Comparison of ENCODE assay signal across 8 cellular contexts in genomic region chr5:171387255-171387969, GRCh38. TPM values are rescaled to one million over a fixed set of nuclear protein-coding genes. Genes with fewer than 3 reads are reported as not detected.
DNase-seq lines count a peak whose midpoint lies in the region; ATAC-seq, FAIRE-seq and TF ChIP-seq lines count a peak whose summit lies in the region.

A gene with protein sequence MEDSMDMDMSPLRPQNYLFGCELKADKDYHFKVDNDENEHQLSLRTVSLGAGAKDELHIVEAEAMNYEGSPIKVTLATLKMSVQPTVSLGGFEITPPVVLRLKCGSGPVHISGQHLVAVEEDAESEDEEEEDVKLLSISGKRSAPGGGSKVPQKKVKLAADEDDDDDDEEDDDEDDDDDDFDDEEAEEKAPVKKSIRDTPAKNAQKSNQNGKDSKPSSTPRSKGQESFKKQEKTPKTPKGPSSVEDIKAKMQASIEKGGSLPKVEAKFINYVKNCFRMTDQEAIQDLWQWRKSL (plus strand): TSS chr5:171387849. CDS start chr5:171387949, 100 bp downstream.

- DNase-seq in NCI-H187 treated with DMSO at 0.1 percent for 48 hours (lab: John Stamatoyannopoulos, UW), result peak; percentile 94
- peak; percentile 63 to 98 (median 94) for DNase-seq in anterior cingulate cortex (lab: John Stamatoyannopoulos, UW)
- peak; percentile 97 for DNase-seq in right atrium auricular region (ENCODE audit: low spot score)
- peak; percentile 95 to 98 for DNase-seq in psoas muscle
- peak; percentile 99 for DNase-seq in urothelium cell line (ENCODE audit: low spot score)

- no peak for TF ChIP-seq CTCF in right atrium auricular region (IDR thresholded peaks at IDR 0.05)
- no peak for TF ChIP-seq CTCF in psoas muscle (IDR thresholded peaks at IDR 0.05)

- peak; percentile 94 for FAIRE-seq in urothelium cell line (lab: Jason Lieb, UNC)

- H3K27me3 ChIP-seq in right atrium auricular region, result no peaks in the 10 kb centered on the region
- H3K27me3 ChIP-seq in psoas muscle (ENCODE audit: insufficient read depth in 3 of 3, low read length in 2 of 3), result no peaks in the 10 kb centered on the region

- H3K4me1 ChIP-seq in right atrium auricular region, result peaks cover 0 to 47% of the 10 kb centered on the region in 2 donors
- peaks cover 27% of the 10 kb centered on the region for H3K4me1 ChIP-seq in psoas muscle

- 0 to 1% (median 0%) methylated on average over 50 to 60 of the region's 60 CpGs for WGBS in psoas muscle, 3 donors

- peaks cover 22% of the 10 kb centered on the region for H3K36me3 ChIP-seq in right atrium auricular region
- peaks cover 0 to 21% of the 10 kb centered on the region in 2 donors for H3K36me3 ChIP-seq in psoas muscle (ENCODE audit: insufficient read depth in 1 of 2, low read depth in 1 of 2)

- no peaks in the 10 kb centered on the region for H3K9me3 ChIP-seq in right atrium auricular region
- no peaks in the 10 kb centered on the region for H3K9me3 ChIP-seq in psoas muscle

- peak within 1 kb of the TSS; percentile 92 to 94 for H3K27ac ChIP-seq in right atrium auricular region
- H3K27ac ChIP-seq in psoas muscle, result peak within 1 kb of the TSS; percentile 84

- H3K4me3 ChIP-seq in right atrium auricular region, result peak within 1 kb of the TSS; percentile 96 to 97
- H3K4me3 ChIP-seq in psoas muscle, result peak within 1 kb of the TSS; percentile 79

- ATAC-seq in GM18499 (IDR thresholded peaks at IDR 0.05; ENCODE audit: insufficient read depth, unreplicated experiment) (peak; percentile 59), HG02943 (IDR thresholded peaks at IDR 0.05; ENCODE audit: low read depth, unreplicated experiment) (peak; percentile 74), psoas muscle (peak; percentile 96 to 98 (median 97))

- intact Hi-C loops in T-helper 2 cell treated with Interferon-gamma antibody and Interleukin-4, amounts not matched to agents 100 ng/mL and 5 ng/mL, for 36 hours (cut with micrococcal nuclease), result loop anchor here (1.0 to 10.0 kb wide), 9 partner anchors 619 to 1940 kb away; partner anchors contain the start of genes BNIP1, CREBRF, DUSP1 and FBXW11
- intact Hi-C loops in psoas muscle (cut with DNase I), result no loop called here

RNA-seq across cellular contexts. Expression of the gene that starts here (rescaled TPM):
- 1,478 and 1,511 TPM in 2 replicates for total RNA-seq in T-helper 2 cell treated with Interferon-gamma antibody and Interleukin-4, amounts not matched to agents 100 ng/mL and 5 ng/mL, for 36 hours
- 100 to 1,000 TPM; 271 to 353 TPM for total RNA-seq in right atrium auricular region
- 100 to 1,000 TPM; 452 to 635 (median 472) TPM for total RNA-seq in psoas muscle
- 1,000 to 10,000 TPM; 1,339 to 2,554 (median 1,854) TPM for polyA plus RNA-seq in psoas muscle

Comparison
In these comparisons a context has a peak if more than half of its experiments do, and no peak if none do; other contexts are left out.
1. Peak in every context shown above with its lines: DNase-seq, ATAC-seq, H3K4me3 ChIP-seq and H3K27ac ChIP-seq.